23 cellular contexts compared by ENCODE assay signal in genomic region chr20:36929691-36930090, GRCh38. TPM values are rescaled to one million over a fixed set of nuclear protein-coding genes. Genes with fewer than 3 reads are reported as not detected.
DNase-seq lines count a peak whose midpoint lies in the region; ATAC-seq and TF ChIP-seq lines count a peak whose summit lies in the region.
"Had no signal": no experiment of that assay in that cellular context is flagged by ENCODE, and none has a peak within 500 bp of the region (broad histone marks: within the 10 kb centered on the region; RNA-seq: fewer than 3 reads in every experiment).

No MANE protein-coding gene starts in this region.

- intact Hi-C loops in upper lobe of right lung (cut with DNase I) = no loop called here

- H3K4me1 ChIP-seq in effector memory CD4-positive, alpha-beta T cell (ENCODE audit: control insufficient read depth, insufficient read depth, low read length, poor library complexity, severe bottlenecking) = peaks cover 34% of the 10 kb centered on the region
- peaks cover 30% of the 10 kb centered on the region for H3K4me1 ChIP-seq in upper lobe of right lung
- H3K4me1 ChIP-seq: colonic mucosa had no signal

- H3K27me3 ChIP-seq in effector memory CD4-positive, alpha-beta T cell (replicated peaks; ENCODE audit: control insufficient read depth, insufficient read depth, low read length, poor library complexity, severe bottlenecking) = no peaks in the 10 kb centered on the region
- no peaks in the 10 kb centered on the region for H3K27me3 ChIP-seq in upper lobe of right lung
- H3K27me3 ChIP-seq: colonic mucosa had no signal

- H3K27me3 Mint-ChIP-seq in T-helper 1 cell treated with Interleukin-12 subunit alpha and Interleukin-12 subunit beta and Interleukin-4 antibody, amounts not matched to agents 30 μg/mL and 1 μg/mL, for 36 hours (ENCODE audit: low read depth) = no peaks in the 10 kb centered on the region
- H3K27me3 Mint-ChIP-seq in stimulated activated naive CD8-positive, alpha-beta T cell treated with anti-CD3 and anti-CD28 coated beads, Interleukin-15, Interleukin-2, amounts not matched to agents 100 ng/mL and 50 ng/mL, for 24 hours = no peaks in the 10 kb centered on the region
- no peaks in the 10 kb centered on the region for H3K27me3 Mint-ChIP-seq in stimulated activated naive CD8-positive, alpha-beta T cell treated with anti-CD3 and anti-CD28 coated beads, Interleukin-15, amount 100 ng/mL, for 72 hours
- H3K27me3 Mint-ChIP-seq: activated B cell treated with CpG ODN at 0.5 μM for 24 hours, type B pancreatic cell had no signal

- TF ChIP-seq CTCF in upper lobe of right lung (IDR thresholded peaks at IDR 0.05) (no peak), foreskin fibroblast (IDR thresholded peaks at IDR 0.05; ENCODE audit: low read depth, low read length) (no peak)

- peaks cover 73% of the 10 kb centered on the region for H3K36me3 ChIP-seq in effector memory CD4-positive, alpha-beta T cell (ENCODE audit: control insufficient read depth, insufficient read depth, low read length)
- peaks cover 94% of the 10 kb centered on the region for H3K36me3 ChIP-seq in upper lobe of right lung
- H3K36me3 ChIP-seq: colonic mucosa had no signal

- peak overlapping the region; percentile 66 for H3K27ac Mint-ChIP-seq in T-helper 1 cell treated with Interleukin-12 subunit alpha and Interleukin-12 subunit beta and Interleukin-4 antibody, amounts not matched to agents 30 μg/mL and 1 μg/mL, for 36 hours
- peak overlapping the region; percentile 88 for H3K27ac Mint-ChIP-seq in stimulated activated naive CD8-positive, alpha-beta T cell treated with anti-CD3 and anti-CD28 coated beads, Interleukin-15, Interleukin-2, amounts not matched to agents 100 ng/mL and 50 ng/mL, for 24 hours
- peak overlapping the region in 1 of 2 donors; percentile 92 for H3K27ac Mint-ChIP-seq in stimulated activated naive CD8-positive, alpha-beta T cell treated with anti-CD3 and anti-CD28 coated beads, Interleukin-15, amount 100 ng/mL, for 72 hours
- H3K27ac Mint-ChIP-seq: activated B cell treated with CpG ODN at 0.5 μM for 24 hours, type B pancreatic cell had no signal

- peak overlapping the region; percentile 49 for H3K27ac ChIP-seq in effector memory CD4-positive, alpha-beta T cell (ENCODE audit: insufficient read depth, low read length, poor library complexity, severe bottlenecking)
- no peak overlapping the region for H3K27ac ChIP-seq in upper lobe of right lung
- H3K27ac ChIP-seq: 22Rv1, colonic mucosa, SK-N-MC had no signal

- H3K4me3 Mint-ChIP-seq in T-helper 1 cell treated with Interleukin-12 subunit alpha and Interleukin-12 subunit beta and Interleukin-4 antibody, amounts not matched to agents 30 μg/mL and 1 μg/mL, for 36 hours = no peak overlapping the region
- no peak overlapping the region for H3K4me3 Mint-ChIP-seq in stimulated activated naive CD8-positive, alpha-beta T cell treated with anti-CD3 and anti-CD28 coated beads, Interleukin-15, Interleukin-2, amounts not matched to agents 100 ng/mL and 50 ng/mL, for 24 hours
- peak overlapping the region in 1 of 2 donors; percentile 36 for H3K4me3 Mint-ChIP-seq in stimulated activated naive CD8-positive, alpha-beta T cell treated with anti-CD3 and anti-CD28 coated beads, Interleukin-15, amount 100 ng/mL, for 72 hours
- H3K4me3 Mint-ChIP-seq: activated B cell treated with CpG ODN at 0.5 μM for 24 hours, type B pancreatic cell had no signal

- ATAC-seq in stimulated activated naive CD8-positive, alpha-beta T cell treated with anti-CD3 and anti-CD28 coated beads, Interleukin-15, amount 100 ng/mL, for 72 hours = no peak
- no peak for ATAC-seq in upper lobe of right lung

- H3K9me3 ChIP-seq in effector memory CD4-positive, alpha-beta T cell (ENCODE audit: control insufficient read depth, low read length) = no peaks in the 10 kb centered on the region
- H3K9me3 ChIP-seq in upper lobe of right lung = no peaks in the 10 kb centered on the region
- H3K9me3 ChIP-seq: Caco-2, colonic mucosa had no signal

- H3K4me1 Mint-ChIP-seq in T-helper 1 cell treated with Interleukin-12 subunit alpha and Interleukin-12 subunit beta and Interleukin-4 antibody, amounts not matched to agents 30 μg/mL and 1 μg/mL, for 36 hours (ENCODE audit: low read depth) = peaks cover 22% of the 10 kb centered on the region
- peaks cover 59% of the 10 kb centered on the region for H3K4me1 Mint-ChIP-seq in stimulated activated naive CD8-positive, alpha-beta T cell treated with anti-CD3 and anti-CD28 coated beads, Interleukin-15, Interleukin-2, amounts not matched to agents 100 ng/mL and 50 ng/mL, for 24 hours (ENCODE audit: low read depth)
- peaks cover 66% of the 10 kb centered on the region for H3K4me1 Mint-ChIP-seq in stimulated activated naive CD8-positive, alpha-beta T cell treated with anti-CD3 and anti-CD28 coated beads, Interleukin-15, amount 100 ng/mL, for 72 hours

- peaks cover 56% of the 10 kb centered on the region for H3K36me3 Mint-ChIP-seq in T-helper 1 cell treated with Interleukin-12 subunit alpha and Interleukin-12 subunit beta and Interleukin-4 antibody, amounts not matched to agents 30 μg/mL and 1 μg/mL, for 36 hours (ENCODE audit: low read depth)
- H3K36me3 Mint-ChIP-seq in stimulated activated naive CD8-positive, alpha-beta T cell treated with anti-CD3 and anti-CD28 coated beads, Interleukin-15, Interleukin-2, amounts not matched to agents 100 ng/mL and 50 ng/mL, for 24 hours (ENCODE audit: low read depth) = peaks cover 51% of the 10 kb centered on the region

- H3K9me3 Mint-ChIP-seq in T-helper 1 cell treated with Interleukin-12 subunit alpha and Interleukin-12 subunit beta and Interleukin-4 antibody, amounts not matched to agents 30 μg/mL and 1 μg/mL, for 36 hours = no peaks in the 10 kb centered on the region
- H3K9me3 Mint-ChIP-seq in stimulated activated naive CD8-positive, alpha-beta T cell treated with anti-CD3 and anti-CD28 coated beads, Interleukin-15, Interleukin-2, amounts not matched to agents 100 ng/mL and 50 ng/mL, for 24 hours = no peaks in the 10 kb centered on the region
- H3K9me3 Mint-ChIP-seq in stimulated activated naive CD8-positive, alpha-beta T cell treated with anti-CD3 and anti-CD28 coated beads, Interleukin-15, amount 100 ng/mL, for 72 hours = no peaks in the 10 kb centered on the region
- H3K9me3 Mint-ChIP-seq: activated B cell treated with CpG ODN at 0.5 μM for 24 hours, type B pancreatic cell had no signal

- no peak overlapping the region for H3K4me3 ChIP-seq in effector memory CD4-positive, alpha-beta T cell (ENCODE audit: insufficient read depth, low read depth, low read length, poor library complexity, severe bottlenecking)
- H3K4me3 ChIP-seq in upper lobe of right lung (no peak overlapping the region), foreskin fibroblast (ENCODE audit: low read depth in 1 of 2, low read length in 2 of 2) (no peak overlapping the region)
- H3K4me3 ChIP-seq: colonic mucosa, SK-N-MC, smooth muscle cell had no signal

- DNase-seq in T-helper 1 cell (no peak), upper lobe of right lung (peak; percentile 21), foreskin fibroblast (no peak), globus pallidus (ENCODE audit: low spot score) (no peak)
- DNase-seq in stimulated activated naive CD8-positive, alpha-beta T cell treated with anti-CD3 and anti-CD28 coated beads, Interleukin-15, amount 100 ng/mL, for 72 hours = no peak
- no peak for DNase-seq in effector memory CD4-positive, alpha-beta T cell
- DNase-seq: activated B cell treated with CpG ODN at 0.5 μM for 24 hours; Caco-2; colonic mucosa; KBM-7; NCI-H526; nucleus accumbens; RPMI8226; stimulated activated CD4-positive, alpha-beta T cell treated with anti-CD3 and anti-CD28 coated beads, Interleukin-4, amount 100 ng/mL, for 1 hour; T1000 had no signal

RNA-seq across cellular contexts. Expression of gene SAMHD1, which starts 21.8 kb away (rescaled TPM):
- 177 TPM for total RNA-seq in upper lobe of right lung

RNA-seq across cellular contexts. Expression of gene TLDC2, which starts 53.8 kb away (rescaled TPM):
- total RNA-seq in upper lobe of right lung = 1.6 TPM
- total RNA-seq: activated B cell treated with CpG ODN at 0.5 μM for 24 hours, Caco-2, Daoy, mammary epithelial cell, smooth muscle cell had no signal
